ENCODE assay signal across 8 cellular contexts in the genomic region with DNA sequence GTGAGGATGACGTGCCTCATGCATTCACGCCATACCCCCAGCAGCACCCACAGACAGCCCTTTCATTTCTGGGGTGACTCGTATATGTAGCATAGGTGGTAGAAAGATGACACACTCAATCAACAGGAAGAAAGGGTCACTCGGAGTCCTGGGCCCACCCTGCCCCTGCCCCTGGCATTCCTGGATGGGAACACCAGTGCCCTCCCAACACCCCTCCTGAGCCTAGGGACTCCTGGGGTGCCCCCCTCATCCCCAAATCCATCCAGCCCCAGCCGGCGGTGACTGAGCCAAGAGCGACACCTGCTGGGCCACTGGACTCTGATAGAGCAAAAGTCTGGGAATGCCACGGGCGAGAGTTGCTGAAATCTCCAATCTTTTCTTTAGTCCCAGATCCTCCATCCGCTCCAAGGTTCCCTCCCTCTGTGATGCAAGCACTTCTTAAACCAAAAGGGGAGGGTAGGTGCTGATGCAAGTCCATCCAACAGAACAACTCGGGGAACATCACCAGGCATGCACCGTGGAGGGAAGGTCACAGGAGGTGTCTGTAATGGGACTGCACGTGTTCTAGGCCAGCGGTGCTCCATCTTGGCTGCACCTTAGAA. TPM values are rescaled to one million over a fixed set of nuclear protein-coding genes. Genes with fewer than 3 reads are reported as not detected.
DNase-seq lines count a peak whose midpoint lies in the region; FAIRE-seq and TF ChIP-seq lines count a peak whose summit lies in the region.

No MANE protein-coding gene starts in this region.

- DNase-seq in D721Med (ENCODE audit: insufficient read length, low spot score) = no peak
- DNase-seq in amygdala (lab: John Stamatoyannopoulos, UW) = peak in 47 of 56 donors; percentile 2 to 64 (median 24)
- peak; percentile 59 for DNase-seq in hepatocyte (ENCODE audit: low spot score)
- DNase-seq in skeletal muscle cell (ENCODE audit: low read depth) = peak; percentile 13
- no peak for DNase-seq in DMS79 treated with DMSO at 0.1 percent for 48 hours (lab: John Stamatoyannopoulos, UW)
- DNase-seq in NCI-H748 (lab: John Stamatoyannopoulos, UW; ENCODE audit: unreplicated experiment) = no peak
- no peak for DNase-seq in MV-4-11 (lab: John Stamatoyannopoulos, UW)

- H3F3A ChIP-seq in Loucy (ENCODE audit: low read depth) = no peaks in the 10 kb centered on the region

- no peaks in the 10 kb centered on the region for H3K9me3 ChIP-seq in Loucy (ENCODE audit: insufficient read depth, low read depth, low read length)
- no peaks in the 10 kb centered on the region for H3K9me3 ChIP-seq in hepatocyte (ENCODE audit: low read depth)

- no peak for FAIRE-seq in D721Med (lab: Jason Lieb, UNC)

- H3K4me3 ChIP-seq in Loucy (ENCODE audit: low read length, poor library complexity, severe bottlenecking) (no peak overlapping the region), hepatocyte (no peak overlapping the region), skeletal muscle cell (ENCODE audit: low read depth, low read length) (no peak overlapping the region)

- H3K4me1 ChIP-seq in Loucy (ENCODE audit: insufficient read depth, low read length, poor library complexity, severe bottlenecking) (no peaks in the 10 kb centered on the region), hepatocyte (ENCODE audit: insufficient read depth) (no peaks in the 10 kb centered on the region)

- no peaks in the 10 kb centered on the region for H3K9me2 ChIP-seq in Loucy (replicated peaks; ENCODE audit: low read depth, low read length)
- no peaks in the 10 kb centered on the region for H3K9me2 ChIP-seq in hepatocyte (replicated peaks; ENCODE audit: insufficient read depth)

- H3K36me3 ChIP-seq in Loucy (ENCODE audit: insufficient read depth, low read length) = no peaks in the 10 kb centered on the region
- H3K36me3 ChIP-seq in hepatocyte (replicated peaks; ENCODE audit: insufficient read depth, low read depth) = no peaks in the 10 kb centered on the region

- H3K9ac ChIP-seq in Loucy (ENCODE audit: low read depth, low read length, poor library complexity, severe bottlenecking) = no peak overlapping the region

- H2AFZ ChIP-seq in Loucy (ENCODE audit: low read length) (no peak overlapping the region; the same call in 1 of the 2 replicates), hepatocyte (no peak overlapping the region)

- 50% methylated on average over 13 of the region's 14 CpGs for WGBS in hepatocyte (ENCODE audit: low lambda C conversion rate, missing lambda C conversion rate)

- H3K27ac ChIP-seq in hepatocyte = no peak overlapping the region

- H3K79me2 ChIP-seq in Loucy (ENCODE audit: insufficient read depth, low read length) (no peaks in the 10 kb centered on the region), hepatocyte (no peaks in the 10 kb centered on the region)

- no peaks in the 10 kb centered on the region for H3K27me3 ChIP-seq in Loucy (ENCODE audit: insufficient read depth, low read length, poor library complexity, severe bottlenecking)
- H3K27me3 ChIP-seq in hepatocyte = no peaks in the 10 kb centered on the region

- H4K20me1 ChIP-seq in Loucy (ENCODE audit: insufficient read depth, low read length, poor library complexity, severe bottlenecking) (no peaks in the 10 kb centered on the region), hepatocyte (ENCODE audit: insufficient read depth, poor library complexity, severe bottlenecking) (no peaks in the 10 kb centered on the region)

- H3K4me2 ChIP-seq in Loucy (ENCODE audit: low read depth, low read length, poor library complexity, severe bottlenecking) (no peak overlapping the region), hepatocyte (no peak overlapping the region)

- TF ChIP-seq CTCF in D721Med (IDR thresholded peaks at IDR 0.05; ENCODE audit: insufficient read depth, missing control alignments) = peak; percentile 46
- 0 out of 2 replicates have a peak, but pooled peaks have one; percentile 32 for TF ChIP-seq CTCF in Loucy (conservative IDR thresholded peaks at IDR 0.05; ENCODE audit: low read length)
- TF ChIP-seq CTCF in hepatocyte (IDR thresholded peaks at IDR 0.05; ENCODE audit: poor library complexity) = peak; percentile 79

RNA-seq across cellular contexts. Expression of gene ACAN, which starts 31.1 kb away (rescaled TPM):
- 0.16 and 0.20 TPM in 2 replicates for total RNA-seq in hepatocyte
- polyA plus RNA-seq in hepatocyte = 0.13 and 0.34 TPM in 2 replicates

Comparison
In these comparisons a context has a peak if more than half of its experiments do, and no peak if none do; other contexts are left out.
1. DNase-seq: peak in amygdala (47 of 56), hepatocyte (single experiment) and skeletal muscle cell (single experiment); none in D721Med (single experiment), DMS79 treated with DMSO at 0.1 percent for 48 hours (single experiment), NCI-H748 (single experiment) and MV-4-11 (single experiment).
2. Peak in every context shown above with its lines, with median percentiles within 50 percentile points of each other: CTCF ChIP-seq.